12 cellular contexts compared by ENCODE assay signal in the genomic region with DNA sequence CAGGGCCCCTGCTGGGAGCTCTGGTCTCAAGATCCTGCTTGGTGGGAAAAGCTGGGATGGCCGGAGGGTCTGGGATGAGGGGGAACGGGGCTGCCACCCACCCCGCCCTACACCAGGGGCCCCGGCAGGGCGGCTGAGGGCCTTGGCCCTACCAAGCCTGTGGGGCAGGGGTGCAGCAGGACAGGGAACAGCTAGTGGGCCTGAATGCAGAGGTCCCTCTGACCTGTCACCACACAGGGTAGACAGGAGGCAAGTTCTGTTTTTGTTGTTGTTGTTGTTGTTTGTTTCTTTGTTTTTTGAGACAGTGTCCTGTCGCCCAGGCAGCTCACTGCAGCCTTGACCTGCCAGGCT. TPM values are rescaled to one million over a fixed set of nuclear protein-coding genes. Genes with fewer than 3 reads are reported as not detected.
DNase-seq lines count a peak whose midpoint lies in the region; ATAC-seq and TF ChIP-seq lines count a peak whose summit lies in the region.
"Had no signal": no experiment of that assay in that cellular context is flagged by ENCODE, and none has a peak within 500 bp of the region (broad histone marks: within the 10 kb centered on the region; RNA-seq: fewer than 3 reads in every experiment).

No MANE protein-coding gene starts in this region.

- DNase-seq in DND-41 (no peak), epithelial cell of proximal tubule (ENCODE audit: low read depth) (no peak), COLO829 (ENCODE audit: low spot score) (no peak), dedifferentiated amniotic fluid mesenchymal stem cell (ENCODE audit: extremely low spot score) (no peak), NCI-H226 (no peak)
- DNase-seq: cerebellar nuclear complex, NCI-H748 treated with DMSO at 0.1 percent for 48 hours had no signal

- no peaks in the 10 kb centered on the region for H3K9me3 ChIP-seq in DND-41 (ENCODE audit: insufficient read depth, low read length, severe bottlenecking)
- H3K9me3 ChIP-seq in OCI-LY3 (ENCODE audit: insufficient read depth, low read length), result no peaks in the 10 kb centered on the region
- no peaks in the 10 kb centered on the region for H3K9me3 ChIP-seq in neutrophil

- no peaks in the 10 kb centered on the region; the same call in 1 of the 2 replicates for H4K20me1 ChIP-seq in DND-41 (ENCODE audit: insufficient read depth, low read length)
- H4K20me1 ChIP-seq in OCI-LY3 (ENCODE audit: insufficient read depth, low read length), result no peaks in the 10 kb centered on the region

- TF ChIP-seq CTCF in DND-41 (IDR thresholded peaks at IDR 0.05; ENCODE audit: borderline replicate concordance, extremely low read depth, low read length, poor library complexity, severe bottlenecking) (no peak), OCI-LY3 (IDR thresholded peaks at IDR 0.05; ENCODE audit: low read depth, low read length) (no peak), epithelial cell of proximal tubule (conservative IDR thresholded peaks at IDR 0.05; ENCODE audit: low read depth, low read length) (no peak), neutrophil (IDR thresholded peaks at IDR 0.05) (peak; percentile 22)

- H3K27me3 ChIP-seq in DND-41 (ENCODE audit: insufficient read depth, low read length, poor library complexity), result no peaks in the 10 kb centered on the region
- no peaks in the 10 kb centered on the region for H3K27me3 ChIP-seq in OCI-LY3 (ENCODE audit: low read depth, low read length)
- no peaks in the 10 kb centered on the region for H3K27me3 ChIP-seq in neutrophil

- peaks cover 13% of the 10 kb centered on the region for H3K4me1 ChIP-seq in DND-41 (ENCODE audit: insufficient read depth, low read length)
- H3K4me1 ChIP-seq in OCI-LY3 (ENCODE audit: low read length), result peaks cover 7% of the 10 kb centered on the region
- H3K4me1 ChIP-seq in neutrophil (ENCODE audit: control insufficient read depth in 1 of 2, insufficient read depth in 1 of 2, low read depth in 1 of 2, low read length in 1 of 2), result peaks cover 31 to 55% of the 10 kb centered on the region in 2 experiments

- H3K9ac ChIP-seq in DND-41 (ENCODE audit: low read depth, low read length) (peak overlapping the region; percentile 50; the same call in 1 of the 2 replicates), OCI-LY3 (ENCODE audit: low read length) (0 out of 2 replicates have a peak overlapping the region, but pooled peaks have one; percentile 48)

- no peaks in the 10 kb centered on the region for H3K79me2 ChIP-seq in DND-41 (ENCODE audit: insufficient read depth, low read length)
- H3K79me2 ChIP-seq in OCI-LY3 (ENCODE audit: low read length), result no peaks in the 10 kb centered on the region

- H3K36me3 ChIP-seq in DND-41 (ENCODE audit: insufficient read depth, low read length) (peaks cover 17% of the 10 kb centered on the region), OCI-LY3 (replicated peaks; ENCODE audit: low read depth, low read length) (peaks cover 4% of the 10 kb centered on the region), neutrophil (peaks cover 8% of the 10 kb centered on the region)

- H3K27ac ChIP-seq in DND-41 (ENCODE audit: low read length), result 0 out of 2 replicates have a peak overlapping the region, but pooled peaks have one; percentile 10
- H3K27ac ChIP-seq in OCI-LY3 (ENCODE audit: low read length), result no peak overlapping the region
- peak overlapping the region; percentile 84 for H3K27ac ChIP-seq in neutrophil

- H3K4me3 ChIP-seq in DND-41 (ENCODE audit: low read depth in 1 of 2, low read length in 2 of 2) (peak overlapping the region in 1 of 2 experiments; percentile 49; a peak in 2 of 4 replicates), OCI-LY3 (ENCODE audit: low read length) (peak overlapping the region; percentile 75), epithelial cell of proximal tubule (ENCODE audit: low read depth, low read length) (peak overlapping the region; percentile 56), neutrophil (ENCODE audit: low read depth in 1 of 2, low read length in 1 of 2) (peak overlapping the region; percentile 62 to 70)

- ATAC-seq in DND-41 (ENCODE audit: insufficient read depth, low read depth) (no peak; the same call in 1 of the 3 replicates), HG03280 (IDR thresholded peaks at IDR 0.05; ENCODE audit: unreplicated experiment) (no peak)
- ATAC-seq: SK-N-SH treated with all-trans-retinoic acid at 6 μM for 48 hours had no signal

- H3K4me2 ChIP-seq in DND-41 (ENCODE audit: insufficient read depth, low read length), result peak overlapping the region; percentile 65
- H3K4me2 ChIP-seq in OCI-LY3 (ENCODE audit: low read length), result peak overlapping the region; percentile 72

- H2AFZ ChIP-seq in DND-41 (ENCODE audit: low read depth, low read length), result no peak overlapping the region
- no peak overlapping the region for H2AFZ ChIP-seq in OCI-LY3 (ENCODE audit: low read depth, low read length)

RNA-seq across cellular contexts. Expression of a gene that starts 0.3 kb away (rescaled TPM):
- total RNA-seq in epithelial cell of proximal tubule, result 0.92 and 1.5 TPM in 2 replicates
- total RNA-seq: M059J had no signal

RNA-seq across cellular contexts. Expression of a gene that starts 9.9 kb away (rescaled TPM):
- total RNA-seq in epithelial cell of proximal tubule, result 88.0 and 171 TPM in 2 replicates

RNA-seq across cellular contexts. Expression of a gene that starts 18.7 kb away (rescaled TPM):
- 11.6 and 20.2 TPM in 2 replicates for total RNA-seq in epithelial cell of proximal tubule

RNA-seq across cellular contexts. Expression of a gene that starts 26.8 kb away (rescaled TPM):
- 59.7 and 61.9 TPM in 2 replicates for total RNA-seq in epithelial cell of proximal tubule

RNA-seq across cellular contexts. Expression of a gene that starts 27.8 kb away (rescaled TPM):
- total RNA-seq in epithelial cell of proximal tubule, result 2.3 and 4.3 TPM in 2 replicates
